ENCODE assay signal across 23 cellular contexts in the genomic region with DNA sequence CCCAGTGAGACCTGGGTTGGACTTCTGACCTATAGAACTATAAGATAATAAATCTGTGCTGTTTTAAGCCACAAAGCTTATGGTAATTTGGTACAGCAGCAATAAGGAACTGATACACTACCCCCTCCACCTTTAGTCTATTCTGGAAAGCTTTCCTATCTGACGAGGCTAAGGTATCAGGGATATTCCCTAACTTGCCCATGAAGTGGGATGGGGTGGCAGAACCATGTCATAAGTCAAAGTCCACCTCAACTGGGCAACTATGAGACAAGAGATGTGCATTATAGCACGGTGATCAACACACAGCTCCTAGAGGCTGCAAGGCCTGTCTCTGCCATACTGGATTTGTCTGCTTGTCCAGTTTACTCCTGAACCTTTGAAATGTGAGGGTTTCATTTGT.
A peak's percentile ranks its signal among the peaks of the same experiment; 100 is the strongest.
DNase-seq lines count a peak whose midpoint lies in the region; ATAC-seq, FAIRE-seq and TF ChIP-seq lines count a peak whose summit lies in the region.
"Had no signal": no experiment of that assay in that cellular context is flagged by ENCODE, and none has a peak within 500 bp of the region (broad histone marks: within the 10 kb centered on the region; RNA-seq: fewer than 3 reads in every experiment).

No MANE protein-coding gene starts in this region.

- FAIRE-seq in small intestine (lab: Jason Lieb, UNC): no peak
- FAIRE-seq: A204.1, D721Med, G401.6, GM12891 had no signal

- no peak overlapping the region for H3K4me3 Mint-ChIP-seq in activated T-helper 1 cell treated with anti-CD3 and anti-CD28 coated beads, Interleukin-12 subunit alpha, Interleukin-12 subunit beta, Interleukin-2, Interleukin-4 antibody, amounts not matched to agents 30 ng/mL and 10 ng/mL and 1 ng/mL, durations not matched to agents 14 hours and 24 hours and 36 hours
- H3K4me3 Mint-ChIP-seq: CD14-positive monocyte; CD4-positive, alpha-beta T cell; CD8-positive, alpha-beta T cell had no signal

- intact Hi-C loops in colonic mucosa (cut with DNase I) (no loop called here), mucosa of descending colon (cut with DNase I, micrococcal nuclease) (no loop called here)
- intact Hi-C loops in activated T-helper 1 cell treated with anti-CD3 and anti-CD28 coated beads, Interleukin-12 subunit alpha, Interleukin-12 subunit beta, Interleukin-2, Interleukin-4 antibody, amounts not matched to agents 30 ng/mL and 10 ng/mL and 1 ng/mL, durations not matched to agents 14 hours and 24 hours and 36 hours (cut with micrococcal nuclease): no loop called here

- ATAC-seq in mucosa of descending colon (peak; percentile 94), HG02973 (IDR thresholded peaks at IDR 0.05; ENCODE audit: unreplicated experiment) (no peak), GM18867 (IDR thresholded peaks at IDR 0.05; ENCODE audit: unreplicated experiment) (no peak)
- ATAC-seq: CD8-positive, alpha-beta T cell had no signal

- H3K4me3 ChIP-seq in colonic mucosa: no peak overlapping the region
- no peak overlapping the region for H3K4me3 ChIP-seq in mucosa of descending colon
- H3K4me3 ChIP-seq in small intestine (ENCODE audit: low read depth in 1 of 2, low read length in 2 of 2): no peak overlapping the region
- H3K4me3 ChIP-seq: BLaER1 had no signal

- peaks cover 2% of the 10 kb centered on the region for H3K27me3 Mint-ChIP-seq in activated T-helper 1 cell treated with anti-CD3 and anti-CD28 coated beads, Interleukin-12 subunit alpha, Interleukin-12 subunit beta, Interleukin-2, Interleukin-4 antibody, amounts not matched to agents 30 ng/mL and 10 ng/mL and 1 ng/mL, durations not matched to agents 14 hours and 24 hours and 36 hours (ENCODE audit: insufficient read depth)

- no peaks in the 10 kb centered on the region for H3K9me3 Mint-ChIP-seq in activated T-helper 1 cell treated with anti-CD3 and anti-CD28 coated beads, Interleukin-12 subunit alpha, Interleukin-12 subunit beta, Interleukin-2, Interleukin-4 antibody, amounts not matched to agents 30 ng/mL and 10 ng/mL and 1 ng/mL, durations not matched to agents 14 hours and 24 hours and 36 hours
- H3K9me3 Mint-ChIP-seq: CD14-positive monocyte; CD4-positive, alpha-beta T cell; CD8-positive, alpha-beta T cell had no signal

- H3K27ac Mint-ChIP-seq in activated T-helper 1 cell treated with anti-CD3 and anti-CD28 coated beads, Interleukin-12 subunit alpha, Interleukin-12 subunit beta, Interleukin-2, Interleukin-4 antibody, amounts not matched to agents 30 ng/mL and 10 ng/mL and 1 ng/mL, durations not matched to agents 14 hours and 24 hours and 36 hours: no peak overlapping the region
- H3K27ac Mint-ChIP-seq: CD14-positive monocyte; CD4-positive, alpha-beta T cell; CD8-positive, alpha-beta T cell had no signal

- H3K9ac ChIP-seq in colonic mucosa (ENCODE audit: low read depth in 2 of 2, low read length in 2 of 2): no peak overlapping the region
- H3K9ac ChIP-seq: BLaER1 had no signal

- H3K27me3 ChIP-seq in colonic mucosa (no peaks in the 10 kb centered on the region), small intestine (ENCODE audit: control insufficient read depth in 2 of 2, insufficient read depth in 2 of 2, low read length in 2 of 2) (no peaks in the 10 kb centered on the region)
- H3K27me3 ChIP-seq: BE2C, BLaER1 had no signal

- DNase-seq in colonic mucosa (peak; percentile 41), mucosa of descending colon (peak in 1 of 3 donors; percentile 57), small intestine (peak; percentile 55), CD1c-positive myeloid dendritic cell (ENCODE audit: extremely low spot score) (no peak)
- no peak for DNase-seq in activated T-helper 1 cell treated with anti-CD3 and anti-CD28 coated beads, Interleukin-12 subunit alpha, Interleukin-12 subunit beta, Interleukin-2, Interleukin-4 antibody, amounts not matched to agents 30 ng/mL and 10 ng/mL and 1 ng/mL, durations not matched to agents 14 hours and 24 hours and 36 hours (ENCODE audit: low spot score)
- DNase-seq: 8988T; ACHN; BE2C; C1 segment of cervical spinal cord; Caco-2; Calu3; CD4-positive, alpha-beta T cell; CD8-positive, alpha-beta T cell; DMS79 treated with DMSO at 0.1 percent for 48 hours; GF-D8 had no signal

- TF ChIP-seq CTCF in colonic mucosa (IDR thresholded peaks at IDR 0.05): no peak
- no peak for TF ChIP-seq CTCF in mucosa of descending colon (IDR thresholded peaks at IDR 0.05)

- H3K36me3 Mint-ChIP-seq in activated T-helper 1 cell treated with anti-CD3 and anti-CD28 coated beads, Interleukin-12 subunit alpha, Interleukin-12 subunit beta, Interleukin-2, Interleukin-4 antibody, amounts not matched to agents 30 ng/mL and 10 ng/mL and 1 ng/mL, durations not matched to agents 14 hours and 24 hours and 36 hours (ENCODE audit: low read depth): no peaks in the 10 kb centered on the region
- H3K36me3 Mint-ChIP-seq: CD14-positive monocyte; CD8-positive, alpha-beta T cell had no signal

- 38 to 62% (median 49%) methylated on average over 2 of the region's 2 CpGs for WGBS in small intestine, 3 donors

- H3K4me1 Mint-ChIP-seq in activated T-helper 1 cell treated with anti-CD3 and anti-CD28 coated beads, Interleukin-12 subunit alpha, Interleukin-12 subunit beta, Interleukin-2, Interleukin-4 antibody, amounts not matched to agents 30 ng/mL and 10 ng/mL and 1 ng/mL, durations not matched to agents 14 hours and 24 hours and 36 hours (ENCODE audit: low read depth): no peaks in the 10 kb centered on the region
- H3K4me1 Mint-ChIP-seq: CD14-positive monocyte had no signal

- H3K4me1 ChIP-seq in colonic mucosa (no peaks in the 10 kb centered on the region), mucosa of descending colon (ENCODE audit: low read depth) (no peaks in the 10 kb centered on the region), small intestine (ENCODE audit: control insufficient read depth in 2 of 2, insufficient read depth in 1 of 2, low read depth in 1 of 2, low read length in 1 of 2) (no peaks in the 10 kb centered on the region)
- H3K4me1 ChIP-seq: BE2C, BLaER1 had no signal

- peak overlapping the region; percentile 53 for H3K27ac ChIP-seq in colonic mucosa
- H3K27ac ChIP-seq in small intestine (ENCODE audit: low read depth in 1 of 2, low read length in 1 of 2): no peak overlapping the region
- H3K27ac ChIP-seq: BLaER1 had no signal

- H3K9me3 ChIP-seq in colonic mucosa: no peaks in the 10 kb centered on the region
- no peaks in the 10 kb centered on the region for H3K9me3 ChIP-seq in mucosa of descending colon
- no peaks in the 10 kb centered on the region for H3K9me3 ChIP-seq in small intestine (ENCODE audit: control insufficient read depth, low read depth)
- H3K9me3 ChIP-seq: BE2C, BLaER1, Caco-2 had no signal

- H3K36me3 ChIP-seq in colonic mucosa: no peaks in the 10 kb centered on the region
- no peaks in the 10 kb centered on the region for H3K36me3 ChIP-seq in mucosa of descending colon (ENCODE audit: low read depth)
- H3K36me3 ChIP-seq in small intestine (ENCODE audit: control insufficient read depth in 2 of 2, insufficient read depth in 2 of 2, low read length in 2 of 2): no peaks in the 10 kb centered on the region
- H3K36me3 ChIP-seq: BE2C, BLaER1 had no signal

Comparison
In these comparisons a context has a peak if more than half of its experiments do, and no peak if none do; other contexts are left out.
1. DNase-seq: peak in colonic mucosa (single experiment) and small intestine (single experiment); none in activated T-helper 1 cell treated with anti-CD3 and anti-CD28 coated beads, Interleukin-12 subunit alpha, Interleukin-12 subunit beta, Interleukin-2, Interleukin-4 antibody, amounts not matched to agents 30 ng/mL and 10 ng/mL and 1 ng/mL, durations not matched to agents 14 hours and 24 hours and 36 hours (single experiment) and CD1c-positive myeloid dendritic cell (single experiment).